39 cellular contexts compared by ENCODE assay signal in genomic region chr17:61528171-61528570, GRCh38.
"Had no signal": no experiment of that assay in that cellular context is flagged by ENCODE, and none has a peak within 500 bp of the region (broad histone marks: within the 10 kb centered on the region; RNA-seq: fewer than 3 reads in every experiment).

No MANE protein-coding gene starts in this region.

- H3K27me3 ChIP-seq: ascending aorta, body of pancreas, breast epithelium, cardiac muscle cell had no signal

- H3K9me3 ChIP-seq: adrenal gland, ascending aorta, body of pancreas, breast epithelium had no signal

- DNase-seq: activated effector memory CD4-positive, alpha-beta T cell treated with anti-CD3 and anti-CD28 coated beads, Interleukin-2, amount 50 U/mL, for 16 hours; activated effector memory CD4-positive, alpha-beta T cell treated with Interleukin-2 at 50 U/mL for 16 hours; activated gamma-delta T cell; activated gamma-delta T cell treated with Interleukin-2 at 50 U/mL for 16 hours; activated naive CD4-positive, alpha-beta T cell; activated naive CD4-positive, alpha-beta T cell treated with anti-CD3 and anti-CD28 coated beads for 36 hours; activated naive CD4-positive, alpha-beta T cell treated with anti-CD3 and anti-CD28 coated beads, Interleukin-2, amount 10 ng/mL, durations not matched to agents 7 days and 5 days; activated naive CD4-positive, alpha-beta T cell treated with anti-CD3 and anti-CD28 coated beads, Interleukin-2, amount 50 U/mL, for 16 hours; activated naive CD4-positive, alpha-beta T cell treated with Interleukin-2 at 50 U/mL for 16 hours; activated naive CD8-positive, alpha-beta T cell treated with anti-CD3 and anti-CD28 coated beads for 36 hours; activated naive CD8-positive, alpha-beta T cell treated with anti-CD3 and anti-CD28 coated beads, Interleukin-2, amount 10 ng/mL, durations not matched to agents 7 days and 5 days; activated naive CD8-positive, alpha-beta T cell treated with anti-CD3 and anti-CD28 coated beads, Interleukin-2, amount 50 U/mL, for 24 hours; activated T-cell treated with anti-CD3 and anti-CD28 coated beads, Interleukin-2, amount 50 U/mL, for 24 hours; activated T-cell treated with anti-CD3 and anti-CD28 coated beads, Interleukin-2, amount 50 U/mL, for 4 hours; activated T-cell treated with anti-CD3 and anti-CD28 coated beads, Interleukin-2, amount 50 U/mL, for 48 hours; activated T-cell treated with anti-CD3 and anti-CD28 coated beads, Interleukin-2, amount 50 U/mL, for 72 hours; adrenal gland; amniotic stem cell; amygdala; anterior cingulate cortex; aorta; body of pancreas; brain microvascular endothelial cell; caudate nucleus; central memory CD4-positive, alpha-beta T cell; cerebellar nuclear complex had no signal

- H3K36me3 Mint-ChIP-seq: activated naive CD4-positive, alpha-beta T cell treated with anti-CD3 and anti-CD28 coated beads, Interleukin-2, amount 10 ng/mL, durations not matched to agents 7 days and 5 days; activated naive CD4-positive, alpha-beta T cell treated with anti-CD3 and anti-CD28 coated beads, Interleukin-2, amount 50 U/mL, for 24 hours; activated naive CD4-positive, alpha-beta T cell treated with anti-CD3 and anti-CD28 coated beads, Interleukin-2, amount 50 U/mL, for 72 hours; activated naive CD8-positive, alpha-beta T cell; activated naive CD8-positive, alpha-beta T cell treated with anti-CD3 and anti-CD28 coated beads for 36 hours; activated naive CD8-positive, alpha-beta T cell treated with anti-CD3 and anti-CD28 coated beads, Interleukin-2, amount 10 ng/mL, durations not matched to agents 7 days and 5 days; brain had no signal

- H3K4me1 ChIP-seq: adrenal gland, body of pancreas, breast epithelium had no signal

- H3K36me3 ChIP-seq: adrenal gland, ascending aorta, brain microvascular endothelial cell, breast epithelium, cardiac muscle cell had no signal

- H3K27ac ChIP-seq: adrenal gland, ascending aorta, body of pancreas, brain microvascular endothelial cell, breast epithelium, cardiac muscle cell had no signal

- H3K4me1 Mint-ChIP-seq: activated naive CD4-positive, alpha-beta T cell treated with anti-CD3 and anti-CD28 coated beads, Interleukin-2, amount 10 ng/mL, durations not matched to agents 7 days and 5 days; activated naive CD4-positive, alpha-beta T cell treated with anti-CD3 and anti-CD28 coated beads, Interleukin-2, amount 50 U/mL, for 24 hours; activated naive CD8-positive, alpha-beta T cell treated with anti-CD3 and anti-CD28 coated beads for 36 hours; activated naive CD8-positive, alpha-beta T cell treated with anti-CD3 and anti-CD28 coated beads, Interleukin-2, amount 10 ng/mL, durations not matched to agents 7 days and 5 days; activated naive CD8-positive, alpha-beta T cell treated with anti-CD3 and anti-CD28 coated beads, Interleukin-2, amount 50 U/mL, for 24 hours; activated T-helper 17 cell treated with anti-CD3 and anti-CD28 coated beads, Interleukin-2, amount 50 U/mL, for 72 hours; brain; central memory CD8-positive, alpha-beta T cell had no signal

- H3K4me3 Mint-ChIP-seq: activated naive CD4-positive, alpha-beta T cell treated with anti-CD3 and anti-CD28 coated beads for 36 hours; activated naive CD4-positive, alpha-beta T cell treated with anti-CD3 and anti-CD28 coated beads, Interleukin-2, amount 10 ng/mL, durations not matched to agents 7 days and 5 days; activated naive CD4-positive, alpha-beta T cell treated with anti-CD3 and anti-CD28 coated beads, Interleukin-2, amount 50 U/mL, for 24 hours; activated naive CD8-positive, alpha-beta T cell; activated naive CD8-positive, alpha-beta T cell treated with anti-CD3 and anti-CD28 coated beads for 36 hours; activated naive CD8-positive, alpha-beta T cell treated with anti-CD3 and anti-CD28 coated beads, Interleukin-2, amount 10 ng/mL, durations not matched to agents 7 days and 5 days; activated naive CD8-positive, alpha-beta T cell treated with anti-CD3 and anti-CD28 coated beads, Interleukin-2, amount 50 U/mL, for 24 hours; activated T-cell treated with anti-CD3 and anti-CD28 coated beads, Interleukin-2, amount 50 U/mL, for 24 hours; activated T-cell treated with anti-CD3 and anti-CD28 coated beads, Interleukin-2, amount 50 U/mL, for 4 hours; activated T-cell treated with anti-CD3 and anti-CD28 coated beads, Interleukin-2, amount 50 U/mL, for 72 hours; activated T-helper 1 cell treated with anti-CD3 and anti-CD28 coated beads, Interleukin-12 subunit alpha, Interleukin-12 subunit beta, Interleukin-2, Interleukin-4 antibody, amounts not matched to agents 30 ng/mL and 10 ng/mL and 1 ng/mL, durations not matched to agents 14 hours and 24 hours and 36 hours; activated T-helper 17 cell treated with anti-CD3 and anti-CD28 coated beads, Interleukin-2, amount 50 U/mL, for 72 hours; brain; central memory CD8-positive, alpha-beta T cell had no signal

- FAIRE-seq: astrocyte, bronchial epithelial cell had no signal

- ATAC-seq: activated naive CD4-positive, alpha-beta T cell treated with anti-CD3 and anti-CD28 coated beads, Interleukin-2, amount 50 U/mL, for 72 hours; activated naive CD8-positive, alpha-beta T cell treated with anti-CD3 and anti-CD28 coated beads, Interleukin-2, amount 50 U/mL, for 24 hours; activated T-cell treated with anti-CD3 and anti-CD28 coated beads, Interleukin-2, amount 50 U/mL, for 4 hours; activated T-cell treated with anti-CD3 and anti-CD28 coated beads, Interleukin-2, amount 50 U/mL, for 72 hours; activated T-helper 17 cell treated with anti-CD3 and anti-CD28 coated beads, Interleukin-2, amount 50 U/mL, for 72 hours; body of pancreas had no signal

- H3K9me3 Mint-ChIP-seq: activated naive CD4-positive, alpha-beta T cell treated with anti-CD3 and anti-CD28 coated beads for 36 hours; activated naive CD4-positive, alpha-beta T cell treated with anti-CD3 and anti-CD28 coated beads, Interleukin-2, amount 10 ng/mL, durations not matched to agents 7 days and 5 days; activated naive CD4-positive, alpha-beta T cell treated with anti-CD3 and anti-CD28 coated beads, Interleukin-2, amount 50 U/mL, for 24 hours; activated naive CD4-positive, alpha-beta T cell treated with anti-CD3 and anti-CD28 coated beads, Interleukin-2, amount 50 U/mL, for 72 hours; activated naive CD8-positive, alpha-beta T cell treated with anti-CD3 and anti-CD28 coated beads for 36 hours; activated naive CD8-positive, alpha-beta T cell treated with anti-CD3 and anti-CD28 coated beads, Interleukin-2, amount 10 ng/mL, durations not matched to agents 7 days and 5 days; activated naive CD8-positive, alpha-beta T cell treated with anti-CD3 and anti-CD28 coated beads, Interleukin-2, amount 50 U/mL, for 24 hours; activated T-cell treated with anti-CD3 and anti-CD28 coated beads, Interleukin-2, amount 50 U/mL, for 24 hours; activated T-cell treated with anti-CD3 and anti-CD28 coated beads, Interleukin-2, amount 50 U/mL, for 4 hours; activated T-cell treated with anti-CD3 and anti-CD28 coated beads, Interleukin-2, amount 50 U/mL, for 72 hours; activated T-helper 1 cell treated with anti-CD3 and anti-CD28 coated beads, Interleukin-12 subunit alpha, Interleukin-12 subunit beta, Interleukin-2, Interleukin-4 antibody, amounts not matched to agents 30 ng/mL and 10 ng/mL and 1 ng/mL, durations not matched to agents 14 hours and 24 hours and 36 hours; activated T-helper 17 cell treated with anti-CD3 and anti-CD28 coated beads, Interleukin-2, amount 50 U/mL, for 72 hours; activated T-helper 2 cell treated with anti-CD3 and anti-CD28 coated beads, Interferon-gamma antibody, Interleukin-2, Interleukin-4, amounts not matched to agents 10 μg/mL and 5 μg/mL and 100 μg/mL, durations not matched to agents 14 hours and 24 hours and 36 hours; brain; central memory CD8-positive, alpha-beta T cell had no signal

- H3K27ac Mint-ChIP-seq: activated naive CD4-positive, alpha-beta T cell treated with anti-CD3 and anti-CD28 coated beads for 36 hours; activated naive CD4-positive, alpha-beta T cell treated with anti-CD3 and anti-CD28 coated beads, Interleukin-2, amount 10 ng/mL, durations not matched to agents 7 days and 5 days; activated naive CD4-positive, alpha-beta T cell treated with anti-CD3 and anti-CD28 coated beads, Interleukin-2, amount 50 U/mL, for 24 hours; activated naive CD4-positive, alpha-beta T cell treated with anti-CD3 and anti-CD28 coated beads, Interleukin-2, amount 50 U/mL, for 72 hours; activated naive CD8-positive, alpha-beta T cell; activated naive CD8-positive, alpha-beta T cell treated with anti-CD3 and anti-CD28 coated beads for 36 hours; activated naive CD8-positive, alpha-beta T cell treated with anti-CD3 and anti-CD28 coated beads, Interleukin-2, amount 10 ng/mL, durations not matched to agents 7 days and 5 days; activated naive CD8-positive, alpha-beta T cell treated with anti-CD3 and anti-CD28 coated beads, Interleukin-2, amount 50 U/mL, for 24 hours; activated T-cell treated with anti-CD3 and anti-CD28 coated beads, Interleukin-2, amount 50 U/mL, for 24 hours; activated T-cell treated with anti-CD3 and anti-CD28 coated beads, Interleukin-2, amount 50 U/mL, for 72 hours; activated T-helper 1 cell treated with anti-CD3 and anti-CD28 coated beads, Interleukin-12 subunit alpha, Interleukin-12 subunit beta, Interleukin-2, Interleukin-4 antibody, amounts not matched to agents 30 ng/mL and 10 ng/mL and 1 ng/mL, durations not matched to agents 14 hours and 24 hours and 36 hours; activated T-helper 17 cell treated with anti-CD3 and anti-CD28 coated beads, Interleukin-2, amount 50 U/mL, for 72 hours; activated T-helper 2 cell treated with anti-CD3 and anti-CD28 coated beads, Interferon-gamma antibody, Interleukin-2, Interleukin-4, amounts not matched to agents 10 μg/mL and 5 μg/mL and 100 μg/mL, durations not matched to agents 14 hours and 24 hours and 36 hours; brain had no signal

- H3K4me3 ChIP-seq: adrenal gland, ascending aorta, body of pancreas, breast epithelium, cardiac muscle cell had no signal
